8 cellular contexts compared by ENCODE assay signal in the genomic region with DNA sequence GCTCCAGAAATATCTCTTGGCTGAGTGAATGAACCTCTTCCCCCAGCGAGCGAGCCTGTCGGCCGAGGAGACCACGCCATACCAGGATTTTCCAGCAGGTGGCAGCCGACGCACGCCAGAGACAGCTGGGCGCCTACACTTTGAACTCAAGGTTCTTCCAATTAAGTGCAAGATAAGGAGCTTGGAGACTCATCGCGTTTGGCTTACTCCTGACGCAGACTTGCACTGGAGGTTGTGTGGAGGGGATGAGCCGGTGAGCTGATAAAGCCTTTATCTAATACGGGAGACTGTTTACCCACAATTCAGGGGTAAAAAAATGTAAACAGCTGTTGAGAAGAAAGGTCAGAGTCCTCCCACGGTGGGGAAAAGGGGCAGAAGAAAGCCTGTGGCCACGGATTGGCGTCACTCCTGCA. TPM values are rescaled to one million over a fixed set of nuclear protein-coding genes. Genes with fewer than 3 reads are reported as not detected.
DNase-seq lines count a peak whose midpoint lies in the region; ATAC-seq and TF ChIP-seq lines count a peak whose summit lies in the region.

No MANE protein-coding gene starts in this region.

- TF ChIP-seq CTCF in AG10803 (conservative IDR thresholded peaks at IDR 0.05; ENCODE audit: low read length) (peak; percentile 90), lower leg skin (IDR thresholded peaks at IDR 0.05) (peak in 2 of 3 donors; percentile 52 to 85)

- WGBS in lower leg skin, 2 donors: 11 to 13% methylated on average over 17 of the region's 17 CpGs

- ATAC-seq in GM19035 (IDR thresholded peaks at IDR 0.05; ENCODE audit: unreplicated experiment) (peak; percentile 87), HG03432 (IDR thresholded peaks at IDR 0.05; ENCODE audit: unreplicated experiment) (peak; percentile 90)

- intact Hi-C loops in lower leg skin (cut with DNase I; ENCODE audit: low total_unique reads): no loop called here

- no peak for TF ChIP-seq POLR2A in lower leg skin (IDR thresholded peaks at IDR 0.05)

- DNase-seq in AG10803 (ENCODE audit: low read depth) (peak; percentile 87), NCI-H526 (lab: John Stamatoyannopoulos, UW) (peak; percentile 38 to 79), dermis blood vessel endothelial cell (peak; percentile 89), lower leg skin (ENCODE audit: low spot score in 2 of 2) (peak; percentile 81 to 96)
- DNase-seq in activated CD4-positive, alpha-beta T cell treated with anti-CD3 and anti-CD28 coated beads, Interleukin-2, amount 50 U/mL, for 24 hours (ENCODE audit: low read depth in 1 of 2, low spot score in 1 of 2): peak; percentile 52 to 65
- DNase-seq in stimulated activated CD4-positive, alpha-beta T cell treated with anti-CD3 and anti-CD28 coated beads, TNF-alpha, amount 100 ng/mL, for 24 hours (ENCODE audit: low read depth in 3 of 3): peak; percentile 44 to 63 (median 56)

- H3K4me3 ChIP-seq in AG10803 (ENCODE audit: low read length) (no peak overlapping the region), lower leg skin (ENCODE audit: low read depth, poor library complexity, severe bottlenecking) (no peak overlapping the region)

RNA-seq across cellular contexts. Expression of a gene that starts 45.9 kb away (rescaled TPM):
- total RNA-seq in dermis blood vessel endothelial cell (0.09 and 0.17 TPM in 2 replicates), lower leg skin (10 to 100 TPM in 1 of 4 donors, 1 to 10 TPM in 3; 3.7 to 10.4 (median 7.2) TPM)
